3 cellular contexts compared by ENCODE assay signal in genomic region chr16:77186298-77186697, GRCh38. TPM values are rescaled to one million over a fixed set of nuclear protein-coding genes. Genes with fewer than 3 reads are reported as not detected.
"Had no signal": no experiment of that assay in that cellular context is flagged by ENCODE, and none has a peak within 500 bp of the region (broad histone marks: within the 10 kb centered on the region; RNA-seq: fewer than 3 reads in every experiment).

No MANE protein-coding gene starts in this region.

RNA-seq across cellular contexts. Expression of gene SYCE1L, which starts 12.9 kb away (rescaled TPM):
- total RNA-seq: Right ventricle myocardium inferior, RPMI7951, SK-MEL-5 had no signal
